In genomic region chr6:122839477-122839876, GRCh38 we compare ENCODE assay signal across 8 cellular contexts. TPM values are rescaled to one million over a fixed set of nuclear protein-coding genes. Genes with fewer than 3 reads are reported as not detected.
DNase-seq lines count a peak whose midpoint lies in the region; ATAC-seq lines count a peak whose summit lies in the region.

No MANE protein-coding gene starts in this region.

- H2AK5ac ChIP-seq in mesendoderm (ENCODE audit: low read length), result no peak overlapping the region

- H3K4me3 Mint-ChIP-seq in CD4-positive, CD25-positive, alpha-beta regulatory T cell, result no peak overlapping the region

- ATAC-seq in CD4-positive, CD25-positive, alpha-beta regulatory T cell (ENCODE audit: low read depth in 2 of 2), result peak in 1 of 2 donors; percentile 57
- ATAC-seq in GM18907 (IDR thresholded peaks at IDR 0.05; ENCODE audit: unreplicated experiment) (peak; percentile 92), HG03135 (IDR thresholded peaks at IDR 0.05; ENCODE audit: unreplicated experiment) (peak; percentile 79)
- ATAC-seq in activated CD4-positive, CD25-positive, alpha-beta regulatory T cell treated with anti-CD3 and anti-CD28 coated beads, Interleukin-2, amount 50 U/mL, for 24 hours, result peak; percentile 41 to 53

- no peaks in the 10 kb centered on the region for H3K9me3 ChIP-seq in CD4-positive, CD25-positive, alpha-beta regulatory T cell (ENCODE audit: control insufficient read depth in 2 of 2, low read length in 2 of 2)

- no peaks in the 10 kb centered on the region for H3K4me1 ChIP-seq in CD4-positive, CD25-positive, alpha-beta regulatory T cell (ENCODE audit: control insufficient read depth, insufficient read depth, low read length, poor library complexity, severe bottlenecking)
- no peaks in the 10 kb centered on the region for H3K4me1 ChIP-seq in mesendoderm (ENCODE audit: control insufficient read depth, low read depth, low read length)

- no CpG with 5 or more reads among the region's 1 CpG for WGBS in mesendoderm (ENCODE audit: extremely low coverage, insufficient coverage, low lambda C conversion rate)

- no peak overlapping the region for H2BK15ac ChIP-seq in mesendoderm (replicated peaks; ENCODE audit: low read depth)

- no peaks in the 10 kb centered on the region for H3K79me2 ChIP-seq in mesendoderm (ENCODE audit: control insufficient read depth, insufficient read depth, low read length)

- no peak overlapping the region for H4K5ac ChIP-seq in mesendoderm (ENCODE audit: low read length)

- no peak overlapping the region for H3K27ac ChIP-seq in CD4-positive, CD25-positive, alpha-beta regulatory T cell (ENCODE audit: insufficient read depth, low read length, poor library complexity, severe bottlenecking)
- no peak overlapping the region for H3K27ac ChIP-seq in mesendoderm (ENCODE audit: low read depth, low read length)

- H4K8ac ChIP-seq in mesendoderm (ENCODE audit: low read depth, low read length), result no peak overlapping the region

- H3K9ac ChIP-seq in mesendoderm (ENCODE audit: low read length), result no peak overlapping the region

- no peak overlapping the region for H3K4ac ChIP-seq in mesendoderm (ENCODE audit: low read depth, low read length)

- peak in 2 of 3 donors; percentile 26 to 51 for DNase-seq in CD4-positive, CD25-positive, alpha-beta regulatory T cell
- peak; percentile 67 for DNase-seq in NCI-H2227 (lab: John Stamatoyannopoulos, UW; ENCODE audit: unreplicated experiment)
- DNase-seq in ecto neural progenitor cell (ENCODE audit: low spot score), result peak; percentile 60
- peak; percentile 70 for DNase-seq in mesendoderm
- DNase-seq in stimulated activated naive CD4-positive, alpha-beta T cell (lab: John Stamatoyannopoulos, UW), result peak in 4 of 6 experiments; percentile 21 to 41 (median 26)

- H3K23ac ChIP-seq in mesendoderm (ENCODE audit: low read length), result no peak overlapping the region

- H3K56ac ChIP-seq in mesendoderm (ENCODE audit: low read length), result no peak overlapping the region

- no peak overlapping the region for H2BK120ac ChIP-seq in mesendoderm (ENCODE audit: low read depth, low read length)

- no peak overlapping the region for H3K4me2 ChIP-seq in mesendoderm (ENCODE audit: low read length)

- H3K27ac Mint-ChIP-seq in CD4-positive, CD25-positive, alpha-beta regulatory T cell, result no peak overlapping the region

- H3K18ac ChIP-seq in mesendoderm (ENCODE audit: low read length), result no peak overlapping the region

- H3K27me3 Mint-ChIP-seq in CD4-positive, CD25-positive, alpha-beta regulatory T cell, result no peaks in the 10 kb centered on the region

- H3K27me3 ChIP-seq in CD4-positive, CD25-positive, alpha-beta regulatory T cell (ENCODE audit: control insufficient read depth, insufficient read depth, low read length), result no peaks in the 10 kb centered on the region
- no peaks in the 10 kb centered on the region for H3K27me3 ChIP-seq in mesendoderm (ENCODE audit: insufficient read depth, low read length, poor library complexity)

- no peaks in the 10 kb centered on the region for H3K4me1 Mint-ChIP-seq in CD4-positive, CD25-positive, alpha-beta regulatory T cell

- no peaks in the 10 kb centered on the region for H3K36me3 ChIP-seq in CD4-positive, CD25-positive, alpha-beta regulatory T cell (ENCODE audit: control insufficient read depth, insufficient read depth, low read length)
- H3K36me3 ChIP-seq in mesendoderm (ENCODE audit: control insufficient read depth, insufficient read depth, low read length), result no peaks in the 10 kb centered on the region

- no peak overlapping the region for H2BK5ac ChIP-seq in mesendoderm (ENCODE audit: low read length)

- peaks cover 0 to 1% (median 0%) of the 10 kb centered on the region in 7 donors for H3K9me3 Mint-ChIP-seq in CD4-positive, CD25-positive, alpha-beta regulatory T cell

- H3K4me3 ChIP-seq in CD4-positive, CD25-positive, alpha-beta regulatory T cell (ENCODE audit: low read depth, low read length), result no peak overlapping the region
- H3K4me3 ChIP-seq in mesendoderm (ENCODE audit: low read length), result no peak overlapping the region

- no peaks in the 10 kb centered on the region for H3K79me1 ChIP-seq in mesendoderm (ENCODE audit: low read length)

- H3K36me3 Mint-ChIP-seq in CD4-positive, CD25-positive, alpha-beta regulatory T cell, result no peaks in the 10 kb centered on the region

RNA-seq across cellular contexts. Expression of gene SMPDL3A, which starts 50.4 kb away (rescaled TPM):
- total RNA-seq in CD4-positive, CD25-positive, alpha-beta regulatory T cell, result not detected
- polyA plus RNA-seq in CD4-positive, CD25-positive, alpha-beta regulatory T cell, result under 1 TPM in 1 of 4 donors, not detected in 3; 0.22 TPM
- polyA plus RNA-seq in mesendoderm (2013, experiment 1 of 2), result 2.6 TPM
- polyA plus RNA-seq in mesendoderm (2013, experiment 2 of 2), result 2.6 TPM

RNA-seq across cellular contexts. Expression of gene FABP7, which starts 60.0 kb away (rescaled TPM):
- total RNA-seq in CD4-positive, CD25-positive, alpha-beta regulatory T cell, result not detected
- polyA plus RNA-seq in CD4-positive, CD25-positive, alpha-beta regulatory T cell, result not detected
- 6.6 TPM for polyA plus RNA-seq in mesendoderm (2013, experiment 1 of 2)
- polyA plus RNA-seq in mesendoderm (2013, experiment 2 of 2), result 6.2 TPM
